ENCODE assay signal across 10 cellular contexts in the genomic region with DNA sequence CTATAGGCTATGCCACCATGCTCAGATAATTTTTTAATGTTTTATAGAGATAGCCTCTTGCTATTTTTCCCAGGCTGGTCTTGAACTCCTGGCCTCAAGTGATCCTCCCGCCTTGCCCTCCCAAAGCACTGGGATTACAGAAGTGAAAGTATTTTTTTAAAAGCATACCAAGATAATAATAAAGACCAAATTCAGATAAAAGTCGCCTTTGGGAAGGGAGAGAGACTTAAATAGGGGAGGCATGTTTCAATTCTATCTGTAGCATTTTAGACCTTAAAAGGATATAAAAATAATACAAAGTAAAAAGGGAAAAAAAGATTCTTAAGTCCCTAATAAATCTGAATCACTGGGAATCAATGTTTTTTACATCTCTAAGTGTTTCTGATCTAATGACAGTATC.
DNase-seq lines count a peak whose midpoint lies in the region; ATAC-seq and TF ChIP-seq lines count a peak whose summit lies in the region.
"Had no signal": no experiment of that assay in that cellular context is flagged by ENCODE, and none has a peak within 500 bp of the region (broad histone marks: within the 10 kb centered on the region; RNA-seq: fewer than 3 reads in every experiment).

No MANE protein-coding gene starts in this region.

- no peak overlapping the region for H3K4me3 ChIP-seq in fibroblast of villous mesenchyme (ENCODE audit: low read depth, low read length)
- H3K4me3 ChIP-seq in skeletal muscle satellite cell (ENCODE audit: low read length), result no peak overlapping the region
- H3K4me3 ChIP-seq in body of pancreas, result no peak overlapping the region
- H3K4me3 ChIP-seq: SJSA1 had no signal

- POLR2A ChIA-PET in activated CD8-positive, alpha-beta T cell treated with anti-CD3 and anti-CD28 coated beads for 36 hours (lab: Charles Lee), result no interaction called here
- POLR2A ChIA-PET in activated CD8-positive, alpha-beta T cell treated with anti-CD3 and anti-CD28 coated beads, Interleukin-2, amount 10 ng/mL, durations not matched to agents 7 days and 5 days (lab: Charles Lee), result no interaction called here
- POLR2A ChIA-PET in T-cell (lab: Charles Lee), result interaction anchor here (0.6 to 1.0 kb wide), 3 partner anchors 14 to 142 kb away, joined by 3 to 5 read pairs (median 3); a partner anchor contains a TSS

- H3K36me3 Mint-ChIP-seq in activated CD8-positive, alpha-beta T cell treated with anti-CD3 and anti-CD28 coated beads for 36 hours (ENCODE audit: low read depth), result peaks cover 40% of the 10 kb centered on the region
- H3K36me3 Mint-ChIP-seq in activated CD8-positive, alpha-beta T cell treated with anti-CD3 and anti-CD28 coated beads, Interleukin-2, amount 10 ng/mL, durations not matched to agents 7 days and 5 days (ENCODE audit: low read depth), result peaks cover 9% of the 10 kb centered on the region
- peaks cover 48% of the 10 kb centered on the region for H3K36me3 Mint-ChIP-seq in T-cell

- TF ChIP-seq CTCF in activated CD8-positive, alpha-beta T cell treated with anti-CD3 and anti-CD28 coated beads for 36 hours (IDR thresholded peaks at IDR 0.05), result no peak
- TF ChIP-seq CTCF in fibroblast of villous mesenchyme (IDR thresholded peaks at IDR 0.05; ENCODE audit: insufficient read depth, low read depth, low read length), result no peak
- no peak for TF ChIP-seq CTCF in body of pancreas (IDR thresholded peaks at IDR 0.05)

- peaks cover 42% of the 10 kb centered on the region for H3K4me1 Mint-ChIP-seq in activated CD8-positive, alpha-beta T cell treated with anti-CD3 and anti-CD28 coated beads for 36 hours (ENCODE audit: low read depth)
- peaks cover 37% of the 10 kb centered on the region for H3K4me1 Mint-ChIP-seq in activated CD8-positive, alpha-beta T cell treated with anti-CD3 and anti-CD28 coated beads, Interleukin-2, amount 10 ng/mL, durations not matched to agents 7 days and 5 days (ENCODE audit: low read depth)
- H3K4me1 Mint-ChIP-seq in T-cell, result peaks cover 21 to 69% (median 58%) of the 10 kb centered on the region in 3 donors

- H3K36me3 ChIP-seq in skeletal muscle satellite cell (ENCODE audit: insufficient read depth, low read length) (peaks cover 41% of the 10 kb centered on the region), body of pancreas (replicated peaks in 1 of 2; ENCODE audit: insufficient read depth in 1 of 2, low read depth in 2 of 2) (no peaks in the 10 kb centered on the region)

- H3K4me1 ChIP-seq in skeletal muscle satellite cell (ENCODE audit: control insufficient read depth, insufficient read depth, low read length), result peaks cover 46% of the 10 kb centered on the region
- H3K4me1 ChIP-seq in body of pancreas, result no peaks in the 10 kb centered on the region

- no peaks in the 10 kb centered on the region for H3K27me3 ChIP-seq in skeletal muscle satellite cell (ENCODE audit: control insufficient read depth, insufficient read depth, low read length)
- no peaks in the 10 kb centered on the region for H3K27me3 ChIP-seq in body of pancreas
- H3K27me3 ChIP-seq: SJSA1 had no signal

- no peak overlapping the region for H3K27ac ChIP-seq in body of pancreas
- H3K27ac ChIP-seq: SJSA1, VCaP had no signal

- no peaks in the 10 kb centered on the region for H3K9me3 ChIP-seq in skeletal muscle satellite cell (replicated peaks; ENCODE audit: low read length)
- no peaks in the 10 kb centered on the region for H3K9me3 ChIP-seq in body of pancreas
- H3K9me3 ChIP-seq: SJSA1 had no signal

- CTCF ChIA-PET in activated CD8-positive, alpha-beta T cell treated with anti-CD3 and anti-CD28 coated beads for 36 hours (lab: Charles Lee), result interaction anchor here (1.7 kb wide), 1 partner anchor 13 kb away, joined by 6 read pairs; no protein-coding TSS in a partner anchor
- CTCF ChIA-PET in activated CD8-positive, alpha-beta T cell treated with anti-CD3 and anti-CD28 coated beads, Interleukin-2, amount 10 ng/mL, durations not matched to agents 7 days and 5 days (lab: Charles Lee), result interaction anchor here (0.9 to 2.3 kb wide), 4 partner anchors 13 to 69 kb away, joined by 3 to 18 read pairs (median 4); no protein-coding TSS in a partner anchor
- CTCF ChIA-PET in T-cell (lab: Charles Lee), result interaction anchor here in 1 of 2 donors (0.8 to 2.5 kb wide), 5 partner anchors 13 to 109 kb away, joined by 3 to 16 read pairs (median 3); a partner anchor contains a TSS

- no peaks in the 10 kb centered on the region for H3K27me3 Mint-ChIP-seq in activated CD8-positive, alpha-beta T cell treated with anti-CD3 and anti-CD28 coated beads for 36 hours
- no peaks in the 10 kb centered on the region for H3K27me3 Mint-ChIP-seq in activated CD8-positive, alpha-beta T cell treated with anti-CD3 and anti-CD28 coated beads, Interleukin-2, amount 10 ng/mL, durations not matched to agents 7 days and 5 days (ENCODE audit: low read depth)
- H3K27me3 Mint-ChIP-seq in T-cell, result no peaks in the 10 kb centered on the region

- TF ChIP-seq POLR2A in body of pancreas (IDR thresholded peaks at IDR 0.05), result no peak

- peak overlapping the region; percentile 32 for H3K4me2 ChIP-seq in skeletal muscle satellite cell (ENCODE audit: low read length)

- 87 to 91% methylated on average over 2 of the region's 2 CpGs for WGBS in body of pancreas, 2 donors

- ATAC-seq in activated CD8-positive, alpha-beta T cell treated with anti-CD3 and anti-CD28 coated beads for 36 hours, result no peak
- ATAC-seq in activated CD8-positive, alpha-beta T cell treated with anti-CD3 and anti-CD28 coated beads, Interleukin-2, amount 10 ng/mL, durations not matched to agents 7 days and 5 days, result no peak
- ATAC-seq in T-cell (replicated peaks in 1 of 4), result no peak
- no peak for ATAC-seq in body of pancreas
- ATAC-seq in HG02678 (IDR thresholded peaks at IDR 0.05; ENCODE audit: unreplicated experiment), result no peak

- peak overlapping the region; percentile 63 for H3K9ac ChIP-seq in skeletal muscle satellite cell (ENCODE audit: low read depth, low read length)

- peak overlapping the region; percentile 43 for H3K27ac Mint-ChIP-seq in activated CD8-positive, alpha-beta T cell treated with anti-CD3 and anti-CD28 coated beads for 36 hours
- no peak overlapping the region for H3K27ac Mint-ChIP-seq in activated CD8-positive, alpha-beta T cell treated with anti-CD3 and anti-CD28 coated beads, Interleukin-2, amount 10 ng/mL, durations not matched to agents 7 days and 5 days
- H3K27ac Mint-ChIP-seq in T-cell, result peak overlapping the region; percentile 91 to 93

- intact Hi-C loops in activated CD8-positive, alpha-beta T cell treated with anti-CD3 and anti-CD28 coated beads for 36 hours (cut with micrococcal nuclease), result no loop called here
- intact Hi-C loops in body of pancreas (cut with DNase I), result no loop called here

- no peak for DNase-seq in activated CD8-positive, alpha-beta T cell treated with anti-CD3 and anti-CD28 coated beads for 36 hours
- DNase-seq in activated CD8-positive, alpha-beta T cell treated with anti-CD3 and anti-CD28 coated beads, Interleukin-2, amount 10 ng/mL, durations not matched to agents 7 days and 5 days, result no peak
- DNase-seq in T-cell (no peak), fibroblast of villous mesenchyme (ENCODE audit: low read depth) (peak; percentile 53), body of pancreas (no peak), NCI-H526 (lab: John Stamatoyannopoulos, UW) (no peak)

- peaks cover 4% of the 10 kb centered on the region for H3K9me3 Mint-ChIP-seq in activated CD8-positive, alpha-beta T cell treated with anti-CD3 and anti-CD28 coated beads for 36 hours
- no peaks in the 10 kb centered on the region for H3K9me3 Mint-ChIP-seq in activated CD8-positive, alpha-beta T cell treated with anti-CD3 and anti-CD28 coated beads, Interleukin-2, amount 10 ng/mL, durations not matched to agents 7 days and 5 days (ENCODE audit: insufficient read depth)
- peaks cover 0 to 5% (median 3%) of the 10 kb centered on the region in 3 donors for H3K9me3 Mint-ChIP-seq in T-cell

- no peak overlapping the region for H3K4me3 Mint-ChIP-seq in activated CD8-positive, alpha-beta T cell treated with anti-CD3 and anti-CD28 coated beads for 36 hours
- no peak overlapping the region for H3K4me3 Mint-ChIP-seq in activated CD8-positive, alpha-beta T cell treated with anti-CD3 and anti-CD28 coated beads, Interleukin-2, amount 10 ng/mL, durations not matched to agents 7 days and 5 days
- H3K4me3 Mint-ChIP-seq in T-cell, result peak overlapping the region in 2 of 3 donors; percentile 50 to 72

Comparison
In these comparisons a context has a peak if more than half of its experiments do, and no peak if none do; other contexts are left out.
1. H3K4me3 Mint-ChIP-seq: peak in T-cell (2 of 3); none in activated CD8-positive, alpha-beta T cell treated with anti-CD3 and anti-CD28 coated beads for 36 hours (single experiment) and activated CD8-positive, alpha-beta T cell treated with anti-CD3 and anti-CD28 coated beads, Interleukin-2, amount 10 ng/mL, durations not matched to agents 7 days and 5 days (single experiment).
2. POLR2A ChIA-PET loops: an anchor here in T-cell (0.6 to 1.0 kb wide); none called in activated CD8-positive, alpha-beta T cell treated with anti-CD3 and anti-CD28 coated beads for 36 hours and activated CD8-positive, alpha-beta T cell treated with anti-CD3 and anti-CD28 coated beads, Interleukin-2, amount 10 ng/mL, durations not matched to agents 7 days and 5 days.